1 cellular context compared by ENCODE assay signal in the genomic region with DNA sequence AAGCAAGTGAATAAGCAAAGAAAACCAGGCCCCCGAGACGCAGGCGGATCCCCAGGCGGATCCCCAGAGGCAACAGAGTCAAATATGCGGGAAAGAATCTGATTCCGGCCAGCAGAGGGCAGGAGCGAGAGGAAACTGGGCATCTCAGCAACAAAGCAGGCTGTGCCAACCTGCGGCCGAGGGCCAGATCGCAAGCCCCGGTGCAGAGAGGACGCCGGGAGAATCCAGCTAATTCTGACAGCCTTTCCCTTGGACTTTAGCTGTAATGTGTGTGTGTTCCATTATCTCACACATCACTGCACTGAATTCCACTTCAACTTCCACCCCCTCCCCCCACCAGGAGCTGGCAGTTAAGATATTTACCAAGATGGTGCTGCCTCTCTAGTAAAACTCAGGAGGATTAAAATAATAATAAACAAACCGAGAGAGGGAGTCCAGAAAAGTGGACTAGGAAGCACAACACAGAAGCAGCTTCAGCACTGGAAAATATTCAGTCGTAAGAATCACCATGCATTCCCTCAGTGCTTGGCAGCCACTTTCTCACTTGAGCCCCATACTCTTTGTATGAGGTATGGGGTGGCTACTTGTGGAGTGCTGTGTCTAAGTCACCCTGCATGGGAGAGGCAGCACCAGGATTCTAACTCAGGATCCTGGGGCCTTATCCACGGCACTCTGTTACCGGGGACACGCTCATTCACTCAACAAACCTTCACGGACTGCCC.
TF ChIP-seq lines count a peak whose summit lies in the region.

No MANE protein-coding gene starts in this region.

TF ChIP-seq in K562, 482 proteins besides CTCF, POLR2A, EP300 and RAD21 (continued from another document):
- TF ChIP-seq CEBPG (CRISPR knock-in tag; IDR thresholded peaks at IDR 0.05), result 0 out of 2 replicates have a peak, but pooled peaks have one; percentile 12
- no peak for TF ChIP-seq CEBPG (tag; conservative IDR thresholded peaks at IDR 0.05 in 1 of 2, IDR thresholded peaks at IDR 0.05 in 1 of 2)
- TF ChIP-seq ZNF12 (CRISPR knock-in tag; IDR thresholded peaks at IDR 0.05), result peak; percentile 80; the same call in 1 of the 2 replicates
- 0 out of 2 replicates have a peak, but pooled peaks have one; percentile 5 for TF ChIP-seq MBD2 (IDR thresholded peaks at IDR 0.05; ENCODE audit: borderline replicate concordance, low read depth)
- 0 out of 2 replicates have a peak, but pooled peaks have one; percentile 9 for TF ChIP-seq ZC3H8 (IDR thresholded peaks at IDR 0.05)
- no peak for TF ChIP-seq PTRF (tag; IDR thresholded peaks at IDR 0.05)
- peak; percentile 89 for TF ChIP-seq ZBTB33 (CRISPR knock-in tag; IDR thresholded peaks at IDR 0.05)
- peak; percentile 19; the same call in 1 of the 2 replicates for TF ChIP-seq ARID1B (IDR thresholded peaks at IDR 0.05)
- TF ChIP-seq TEAD1 (CRISPR knock-in tag; IDR thresholded peaks at IDR 0.05), result peak; percentile 88 to 98
- TF ChIP-seq ZNF449 (CRISPR knock-in tag; IDR thresholded peaks at IDR 0.05), result no peak
- TF ChIP-seq NR1H2 (CRISPR knock-in tag; IDR thresholded peaks at IDR 0.05), result 0 out of 2 replicates have a peak, but pooled peaks have one; percentile 74
- 0 out of 4 replicates have a peak, but pooled peaks of 1 of the 2 experiments have one; percentile 48 for TF ChIP-seq SIN3A (IDR thresholded peaks at IDR 0.05; ENCODE audit: borderline replicate concordance in 2 of 2, control insufficient read depth in 1 of 2, low read depth in 2 of 2, low read length in 2 of 2)
- TF ChIP-seq KLF16 (IDR thresholded peaks at IDR 0.05), result 0 out of 2 replicates have a peak, but pooled peaks have one; percentile 34
- peak in 1 of 2 experiments; percentile 44; a peak in 1 of 4 replicates for TF ChIP-seq ZNF639 (CRISPR knock-in tag; conservative IDR thresholded peaks at IDR 0.05 in 1 of 2, IDR thresholded peaks at IDR 0.05 in 1 of 2)
- no peak for TF ChIP-seq THRB (CRISPR knock-in tag; conservative IDR thresholded peaks at IDR 0.05)
- TF ChIP-seq, protein P1, sequence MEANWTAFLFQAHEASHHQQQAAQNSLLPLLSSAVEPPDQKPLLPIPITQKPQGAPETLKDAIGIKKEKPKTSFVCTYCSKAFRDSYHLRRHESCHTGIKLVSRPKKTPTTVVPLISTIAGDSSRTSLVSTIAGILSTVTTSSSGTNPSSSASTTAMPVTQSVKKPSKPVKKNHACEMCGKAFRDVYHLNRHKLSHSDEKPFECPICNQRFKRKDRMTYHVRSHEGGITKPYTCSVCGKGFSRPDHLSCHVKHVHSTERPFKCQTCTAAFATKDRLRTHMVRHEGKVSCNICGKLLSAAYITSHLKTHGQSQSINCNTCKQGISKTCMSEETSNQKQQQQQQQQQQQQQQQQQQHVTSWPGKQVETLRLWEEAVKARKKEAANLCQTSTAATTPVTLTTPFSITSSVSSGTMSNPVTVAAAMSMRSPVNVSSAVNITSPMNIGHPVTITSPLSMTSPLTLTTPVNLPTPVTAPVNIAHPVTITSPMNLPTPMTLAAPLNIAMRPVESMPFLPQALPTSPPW (CRISPR knock-in tag; IDR thresholded peaks at IDR 0.05), result 0 out of 2 replicates have a peak, but pooled peaks have one; percentile 15
- TF ChIP-seq HOXB6 (CRISPR knock-in tag; IDR thresholded peaks at IDR 0.05; ENCODE audit: borderline replicate concordance), result no peak
- TF ChIP-seq FOXK1 (CRISPR knock-in tag; IDR thresholded peaks at IDR 0.05; ENCODE audit: borderline replicate concordance), result 0 out of 2 replicates have a peak, but pooled peaks have one; percentile 19
- peak; percentile 26 for TF ChIP-seq TBP (optimal IDR thresholded peaks at IDR 0.05; ENCODE audit: low read depth, low read length)
- peak; percentile 31; the same call in 1 of the 2 replicates for TF ChIP-seq NFIC (IDR thresholded peaks at IDR 0.05)
- no peak for TF ChIP-seq SREBF1 (IDR thresholded peaks at IDR 0.05; ENCODE audit: borderline replicate concordance, low read depth, low read length)
- TF ChIP-seq CBFB (CRISPR knock-in tag; IDR thresholded peaks at IDR 0.05), result peak; percentile 54; the same call in 1 of the 2 replicates
- TF ChIP-seq JUN (IDR thresholded peaks at IDR 0.05; ENCODE audit: borderline replicate concordance, low read depth, low read length), result peak; percentile 27; the same call in 1 of the 2 replicates
- TF ChIP-seq JUN (CRISPR knock-in tag; IDR thresholded peaks at IDR 0.05; ENCODE audit: borderline replicate concordance), result no peak
- TF ChIP-seq, protein P2, sequence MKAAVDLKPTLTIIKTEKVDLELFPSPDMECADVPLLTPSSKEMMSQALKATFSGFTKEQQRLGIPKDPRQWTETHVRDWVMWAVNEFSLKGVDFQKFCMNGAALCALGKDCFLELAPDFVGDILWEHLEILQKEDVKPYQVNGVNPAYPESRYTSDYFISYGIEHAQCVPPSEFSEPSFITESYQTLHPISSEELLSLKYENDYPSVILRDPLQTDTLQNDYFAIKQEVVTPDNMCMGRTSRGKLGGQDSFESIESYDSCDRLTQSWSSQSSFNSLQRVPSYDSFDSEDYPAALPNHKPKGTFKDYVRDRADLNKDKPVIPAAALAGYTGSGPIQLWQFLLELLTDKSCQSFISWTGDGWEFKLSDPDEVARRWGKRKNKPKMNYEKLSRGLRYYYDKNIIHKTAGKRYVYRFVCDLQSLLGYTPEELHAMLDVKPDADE (conservative IDR thresholded peaks at IDR 0.05; ENCODE audit: control insufficient read depth, low read depth, low read length), result no peak
- TF ChIP-seq SP1 (CRISPR knock-in tag; IDR thresholded peaks at IDR 0.05), result 0 out of 2 replicates have a peak, but pooled peaks have one; percentile 54
- no peak for TF ChIP-seq CCNT2 (IDR thresholded peaks at IDR 0.05; ENCODE audit: borderline replicate concordance, extremely low read depth, insufficient read length, low read depth, low read length)
- 0 out of 2 replicates have a peak, but pooled peaks have one; percentile 33 for TF ChIP-seq MECOM (CRISPR knock-in tag; IDR thresholded peaks at IDR 0.05)
- no peak for TF ChIP-seq NCOA4 (IDR thresholded peaks at IDR 0.05; ENCODE audit: partially characterized antibody)
- 0 out of 2 replicates have a peak, but pooled peaks have one; percentile 55 for TF ChIP-seq CC2D1A (IDR thresholded peaks at IDR 0.05)
- TF ChIP-seq, protein P3, sequence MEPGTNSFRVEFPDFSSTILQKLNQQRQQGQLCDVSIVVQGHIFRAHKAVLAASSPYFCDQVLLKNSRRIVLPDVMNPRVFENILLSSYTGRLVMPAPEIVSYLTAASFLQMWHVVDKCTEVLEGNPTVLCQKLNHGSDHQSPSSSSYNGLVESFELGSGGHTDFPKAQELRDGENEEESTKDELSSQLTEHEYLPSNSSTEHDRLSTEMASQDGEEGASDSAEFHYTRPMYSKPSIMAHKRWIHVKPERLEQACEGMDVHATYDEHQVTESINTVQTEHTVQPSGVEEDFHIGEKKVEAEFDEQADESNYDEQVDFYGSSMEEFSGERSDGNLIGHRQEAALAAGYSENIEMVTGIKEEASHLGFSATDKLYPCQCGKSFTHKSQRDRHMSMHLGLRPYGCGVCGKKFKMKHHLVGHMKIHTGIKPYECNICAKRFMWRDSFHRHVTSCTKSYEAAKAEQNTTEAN (CRISPR knock-in tag; IDR thresholded peaks at IDR 0.05), result 0 out of 2 replicates have a peak, but pooled peaks have one; percentile 37
- no peak for TF ChIP-seq MED1 (CRISPR knock-in tag; IDR thresholded peaks at IDR 0.05; ENCODE audit: borderline replicate concordance)
- peak; percentile 50 for TF ChIP-seq NEUROD1 (IDR thresholded peaks at IDR 0.05; ENCODE audit: borderline replicate concordance, low read depth, low read length, partially characterized antibody)
- 0 out of 2 replicates have a peak, but pooled peaks have one; percentile 29 for TF ChIP-seq DIDO1 (tag; IDR thresholded peaks at IDR 0.05; ENCODE audit: low read depth)
- TF ChIP-seq FOXJ3 (CRISPR knock-in tag; IDR thresholded peaks at IDR 0.05), result no peak
- TF ChIP-seq ATF4 (CRISPR knock-in tag; IDR thresholded peaks at IDR 0.05), result no peak
- TF ChIP-seq FOXK2 (conservative IDR thresholded peaks at IDR 0.05 in 1 of 2, IDR thresholded peaks at IDR 0.05 in 1 of 2; ENCODE audit: low read depth in 2 of 2), result peak in 1 of 2 experiments; percentile 35; a peak in 1 of 4 replicates
- 0 out of 2 replicates have a peak, but pooled peaks have one; percentile 35 for TF ChIP-seq RUNX1 (IDR thresholded peaks at IDR 0.05; ENCODE audit: low read depth)
- TF ChIP-seq STAT5B (CRISPR knock-in tag; IDR thresholded peaks at IDR 0.05), result no peak
- no peak for TF ChIP-seq ATF7 (IDR thresholded peaks at IDR 0.05)
- TF ChIP-seq FOSL1 (tag; conservative IDR thresholded peaks at IDR 0.05), result peak; percentile 49
- TF ChIP-seq LEF1 (IDR thresholded peaks at IDR 0.05), result 0 out of 2 replicates have a peak, but pooled peaks have one; percentile 23
- TF ChIP-seq ETV5 (CRISPR knock-in tag; IDR thresholded peaks at IDR 0.05; ENCODE audit: low read depth), result peak; percentile 80
- peak; percentile 81 for TF ChIP-seq CTBP1 (IDR thresholded peaks at IDR 0.05; ENCODE audit: borderline replicate concordance)
TF ChIP-seq in K562: peak in this region for 85.
